ENCODE assay signal across 1 cellular context in genomic region chr22:38177926-38178604, GRCh38.
A peak's percentile ranks its signal among the peaks of the same experiment; 100 is the strongest.
TF ChIP-seq lines count a peak whose summit lies in the region.

No MANE protein-coding gene starts in this region.

TF ChIP-seq in HepG2, 621 proteins besides CTCF, POLR2A, EP300 and RAD21 (continued from another document and continues in another):
- TF ChIP-seq HOMEZ (CRISPR knock-in tag; IDR thresholded peaks at IDR 0.05; ENCODE audit: low read depth) (0 out of 2 replicates have a peak, but pooled peaks have one; percentile 35), EZH2 (conservative IDR thresholded peaks at IDR 0.05; ENCODE audit: low read depth, low read length) (no peak), ZNF496 (CRISPR knock-in tag; IDR thresholded peaks at IDR 0.05; ENCODE audit: insufficient replicate concordance) (no peak), ZNF460 (CRISPR knock-in tag; IDR thresholded peaks at IDR 0.05; ENCODE audit: borderline replicate concordance) (peak; percentile 13; the same call in 1 of the 2 replicates), ZBTB38 (CRISPR knock-in tag; IDR thresholded peaks at IDR 0.05) (no peak), SMARCC2 (IDR thresholded peaks at IDR 0.05) (0 out of 2 replicates have a peak, but pooled peaks have one; percentile 42), TEAD3 (CRISPR knock-in tag; optimal IDR thresholded peaks at IDR 0.05; ENCODE audit: borderline replicate concordance) (peak; percentile 94), ATF5 (CRISPR knock-in tag; IDR thresholded peaks at IDR 0.05; ENCODE audit: low read depth) (no peak), CENPT (CRISPR knock-in tag; IDR thresholded peaks at IDR 0.05; ENCODE audit: low read depth) (no peak), ZNF7 (CRISPR knock-in tag; IDR thresholded peaks at IDR 0.05) (peak; percentile 77), ZNF652 (CRISPR knock-in tag; IDR thresholded peaks at IDR 0.05; ENCODE audit: borderline replicate concordance, low read depth) (no peak), ARNTL (CRISPR knock-in tag; IDR thresholded peaks at IDR 0.05) (no peak), MBD4 (IDR thresholded peaks at IDR 0.05; ENCODE audit: borderline replicate concordance, low read length) (no peak), SUZ12 (IDR thresholded peaks at IDR 0.05; ENCODE audit: low read depth, low read length) (no peak), ZFP36L1 (CRISPR knock-in tag; IDR thresholded peaks at IDR 0.05) (peak; percentile 64; the same call in 1 of the 2 replicates), ZNF788 (CRISPR knock-in tag; IDR thresholded peaks at IDR 0.05; ENCODE audit: borderline replicate concordance) (no peak), FOXJ3 (CRISPR knock-in tag; IDR thresholded peaks at IDR 0.05; ENCODE audit: borderline replicate concordance) (peak; percentile 89; the same call in 1 of the 2 replicates), ZNF878 (CRISPR knock-in tag; IDR thresholded peaks at IDR 0.05) (no peak), ZNF670 (CRISPR knock-in tag; IDR thresholded peaks at IDR 0.05; ENCODE audit: borderline replicate concordance) (0 out of 2 replicates have a peak, but pooled peaks have one; percentile 53), ZNF782 (CRISPR knock-in tag; IDR thresholded peaks at IDR 0.05; ENCODE audit: borderline replicate concordance) (no peak; the same call in 1 of the 2 replicates), HMG20B (CRISPR knock-in tag; conservative IDR thresholded peaks at IDR 0.05) (no peak), FOXO4 (CRISPR knock-in tag; conservative IDR thresholded peaks at IDR 0.05) (no peak), ZNF552 (CRISPR knock-in tag; IDR thresholded peaks at IDR 0.05; ENCODE audit: borderline replicate concordance) (no peak), ELF3 (CRISPR knock-in tag; IDR thresholded peaks at IDR 0.05) (peak; percentile 78; the same call in 1 of the 2 replicates), MYPOP (CRISPR knock-in tag; IDR thresholded peaks at IDR 0.05) (peak; percentile 83; the same call in 1 of the 2 replicates), ZFP36 (IDR thresholded peaks at IDR 0.05; ENCODE audit: borderline replicate concordance, low read depth, low read length, partially characterized antibody) (peak; percentile 50), ISX (CRISPR knock-in tag; conservative IDR thresholded peaks at IDR 0.05) (no peak), SCMH1 (CRISPR knock-in tag; IDR thresholded peaks at IDR 0.05; ENCODE audit: borderline replicate concordance) (no peak), FOXK2 (IDR thresholded peaks at IDR 0.05) (0 out of 2 replicates have a peak, but pooled peaks have one; percentile 11), TCF7 (IDR thresholded peaks at IDR 0.05; ENCODE audit: low read depth) (peak; percentile 64), PBX3 (CRISPR knock-in tag; IDR thresholded peaks at IDR 0.05; ENCODE audit: borderline replicate concordance) (no peak), ZFP82 (CRISPR knock-in tag; IDR thresholded peaks at IDR 0.05; ENCODE audit: borderline replicate concordance) (no peak), ZNF615 (CRISPR knock-in tag; IDR thresholded peaks at IDR 0.05; ENCODE audit: borderline replicate concordance) (no peak), NR2F1 (CRISPR knock-in tag; IDR thresholded peaks at IDR 0.05) (0 out of 4 replicates have a peak, but pooled peaks of 1 of the 2 experiments have one; percentile 22), PHF20 (CRISPR knock-in tag; IDR thresholded peaks at IDR 0.05) (no peak), DNMT3B (CRISPR knock-in tag; conservative IDR thresholded peaks at IDR 0.05) (no peak), FOXO1 (CRISPR knock-in tag; IDR thresholded peaks at IDR 0.05) (peak; percentile 93), TBL1XR1 (IDR thresholded peaks at IDR 0.05; ENCODE audit: borderline replicate concordance, low read length, partially characterized antibody) (no peak), MAZ (IDR thresholded peaks at IDR 0.05; ENCODE audit: borderline replicate concordance, low read depth, low read length) (no peak), MAZ (CRISPR knock-in tag; IDR thresholded peaks at IDR 0.05; ENCODE audit: low read depth) (no peak; the same call in 1 of the 2 replicates), HNF4A (CRISPR knock-in tag; IDR thresholded peaks at IDR 0.05) (peak; percentile 78), DMTF1 (CRISPR knock-in tag; IDR thresholded peaks at IDR 0.05) (no peak), HNRNPH1 (optimal IDR thresholded peaks at IDR 0.05; ENCODE audit: low read depth, low read length) (no peak), THAP9 (CRISPR knock-in tag; IDR thresholded peaks at IDR 0.05; ENCODE audit: borderline replicate concordance) (no peak), STAT6 (CRISPR knock-in tag; IDR thresholded peaks at IDR 0.05; ENCODE audit: borderline replicate concordance) (no peak; the same call in 1 of the 2 replicates), AGO2 (optimal IDR thresholded peaks at IDR 0.05; ENCODE audit: low read depth, low read length) (no peak), NFE2L1 (CRISPR knock-in tag; IDR thresholded peaks at IDR 0.05; ENCODE audit: borderline replicate concordance) (no peak), ZGPAT (CRISPR knock-in tag; IDR thresholded peaks at IDR 0.05) (peak; percentile 92)
